Comparison of ENCODE assay signal across 10 cellular contexts in the genomic region with DNA sequence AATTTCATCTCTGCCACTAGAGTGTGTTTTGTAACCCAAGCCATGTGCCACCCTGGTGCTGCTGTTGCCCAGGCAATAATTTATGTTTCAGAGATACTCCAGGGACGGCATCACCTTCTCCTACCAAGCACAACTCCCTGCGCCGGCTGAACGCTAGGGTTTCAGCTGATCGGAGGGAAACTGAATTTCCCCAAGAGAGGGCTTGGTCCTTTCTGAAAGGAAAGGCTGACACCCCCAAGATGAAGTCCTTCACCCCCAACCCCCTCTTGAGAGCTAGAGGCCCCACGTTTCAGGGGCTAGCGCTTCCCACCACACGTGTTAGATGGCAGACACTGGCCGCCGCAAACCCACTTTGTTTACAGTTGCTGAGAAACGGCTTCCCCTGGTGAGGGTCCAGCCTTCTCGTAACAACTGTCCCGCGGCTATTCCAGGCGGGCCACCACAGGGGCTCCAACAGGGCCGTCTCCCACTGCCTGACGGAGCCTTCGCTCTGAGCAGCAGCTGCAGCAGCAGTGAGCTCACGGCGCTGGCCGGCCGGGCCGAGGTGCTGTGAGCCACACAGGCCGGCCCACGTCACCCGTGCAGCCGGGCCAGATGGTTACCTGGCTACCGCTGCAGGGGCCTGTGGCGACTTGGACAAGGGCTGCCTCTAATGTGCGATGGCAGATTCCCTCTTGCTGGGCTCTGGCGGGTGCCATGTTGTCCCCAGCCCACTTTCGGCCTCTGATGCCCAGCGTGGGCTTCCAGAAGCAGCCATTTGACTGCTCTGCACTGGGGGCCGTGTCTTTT.
DNase-seq lines count a peak whose midpoint lies in the region; TF ChIP-seq lines count a peak whose summit lies in the region.
"Had no signal": no experiment of that assay in that cellular context is flagged by ENCODE, and none has a peak within 500 bp of the region (broad histone marks: within the 10 kb centered on the region; RNA-seq: fewer than 3 reads in every experiment).

No MANE protein-coding gene starts in this region.

- H3K36me3 ChIP-seq in endodermal cell (ENCODE audit: control insufficient read depth, insufficient read depth, low read length) (peaks cover 6% of the 10 kb centered on the region), prostate gland (no peaks in the 10 kb centered on the region)

- H3K4me3 ChIP-seq in endodermal cell (ENCODE audit: low read length) (no peak overlapping the region), prostate gland (no peak overlapping the region)

- TF ChIP-seq POLR2A in prostate gland (IDR thresholded peaks at IDR 0.05): no peak

- peaks cover 23% of the 10 kb centered on the region for H3K36me3 Mint-ChIP-seq in endodermal cell (ENCODE audit: low read depth)
- H3K36me3 Mint-ChIP-seq: activated naive CD4-positive, alpha-beta T cell treated with anti-CD3 and anti-CD28 coated beads, Interleukin-2, amount 50 U/mL, for 24 hours had no signal

- H3K4me1 Mint-ChIP-seq in endodermal cell: peaks cover 15% of the 10 kb centered on the region
- H3K4me1 Mint-ChIP-seq: activated naive CD4-positive, alpha-beta T cell treated with anti-CD3 and anti-CD28 coated beads, Interleukin-2, amount 50 U/mL, for 24 hours had no signal

- WGBS in endodermal cell (ENCODE audit: insufficient coverage in 1 of 2, insufficient read length in 1 of 2), 2 experiments: 87 to 88% methylated on average over 34 of the region's 34 CpGs
- WGBS in prostate gland: 51% methylated on average over 30 of the region's 34 CpGs

- intact Hi-C loops in prostate gland (cut with DNase I): no loop called here

- H3K9me3 ChIP-seq in endodermal cell (ENCODE audit: control insufficient read depth, low read length) (no peaks in the 10 kb centered on the region), prostate gland (no peaks in the 10 kb centered on the region)

- H3K27me3 ChIP-seq in endodermal cell (ENCODE audit: control insufficient read depth, insufficient read depth, low read length, poor library complexity, severe bottlenecking) (no peaks in the 10 kb centered on the region), prostate gland (replicated peaks; ENCODE audit: insufficient read depth) (no peaks in the 10 kb centered on the region)

- peak overlapping the region; percentile 24 for H3K27ac Mint-ChIP-seq in endodermal cell
- H3K27ac Mint-ChIP-seq: activated naive CD4-positive, alpha-beta T cell treated with anti-CD3 and anti-CD28 coated beads, Interleukin-2, amount 50 U/mL, for 24 hours had no signal

- DNase-seq in D341Med (ENCODE audit: low spot score) (peak; percentile 32), NCI-H2107 treated with DMSO at 0.1 percent for 48 hours (lab: John Stamatoyannopoulos, UW; ENCODE audit: unreplicated experiment) (peak; percentile 80), endodermal cell (peak; percentile 78), myocyte (ENCODE audit: low read depth) (peak; percentile 49), HK-2 (ENCODE audit: unreplicated experiment) (no peak), prostate gland (ENCODE audit: low spot score) (no peak), NCI-H2196 treated with DMSO at 0.1 percent for 48 hours (lab: John Stamatoyannopoulos, UW; ENCODE audit: unreplicated experiment) (no peak)
- no peak for DNase-seq in activated CD4-positive, alpha-beta T cell treated with anti-CD3 and anti-CD28 coated beads, Interleukin-2, amount 50 U/mL, for 48 hours
- DNase-seq: CD4-positive, alpha-beta memory T cell had no signal

- H3K4me1 ChIP-seq in endodermal cell (ENCODE audit: control insufficient read depth, insufficient read depth, low read length) (peaks cover 12% of the 10 kb centered on the region), prostate gland (replicated peaks) (no peaks in the 10 kb centered on the region)

- TF ChIP-seq CTCF in endodermal cell (conservative IDR thresholded peaks at IDR 0.05) (no peak), prostate gland (IDR thresholded peaks at IDR 0.05) (no peak)

- no peaks in the 10 kb centered on the region for H3K9me3 Mint-ChIP-seq in endodermal cell
- H3K9me3 Mint-ChIP-seq: activated naive CD4-positive, alpha-beta T cell treated with anti-CD3 and anti-CD28 coated beads, Interleukin-2, amount 50 U/mL, for 24 hours; CD4-positive, alpha-beta memory T cell had no signal

- no peak overlapping the region for H3K4me3 Mint-ChIP-seq in endodermal cell
- H3K4me3 Mint-ChIP-seq: activated naive CD4-positive, alpha-beta T cell treated with anti-CD3 and anti-CD28 coated beads, Interleukin-2, amount 50 U/mL, for 24 hours; CD4-positive, alpha-beta memory T cell had no signal

- H3K9ac ChIP-seq in endodermal cell (ENCODE audit: extremely low read depth, low read length, poor library complexity, severe bottlenecking): no peak overlapping the region

- no peaks in the 10 kb centered on the region for H3K27me3 Mint-ChIP-seq in endodermal cell (ENCODE audit: insufficient read depth)
- H3K27me3 Mint-ChIP-seq: activated naive CD4-positive, alpha-beta T cell treated with anti-CD3 and anti-CD28 coated beads, Interleukin-2, amount 50 U/mL, for 24 hours had no signal

- H3K27ac ChIP-seq in endodermal cell (ENCODE audit: low read depth, low read length): peak overlapping the region; percentile 60
- no peak overlapping the region for H3K27ac ChIP-seq in prostate gland

Comparison
In these comparisons a context has a peak if more than half of its experiments do, and no peak if none do; other contexts are left out.
1. DNase-seq: peak in D341Med (single experiment), NCI-H2107 treated with DMSO at 0.1 percent for 48 hours (single experiment), endodermal cell (single experiment) and myocyte (single experiment); none in HK-2 (single experiment), prostate gland (single experiment), NCI-H2196 treated with DMSO at 0.1 percent for 48 hours (single experiment) and activated CD4-positive, alpha-beta T cell treated with anti-CD3 and anti-CD28 coated beads, Interleukin-2, amount 50 U/mL, for 48 hours (0 of 2).